ENCODE assay signal across 9 cellular contexts in the genomic region with DNA sequence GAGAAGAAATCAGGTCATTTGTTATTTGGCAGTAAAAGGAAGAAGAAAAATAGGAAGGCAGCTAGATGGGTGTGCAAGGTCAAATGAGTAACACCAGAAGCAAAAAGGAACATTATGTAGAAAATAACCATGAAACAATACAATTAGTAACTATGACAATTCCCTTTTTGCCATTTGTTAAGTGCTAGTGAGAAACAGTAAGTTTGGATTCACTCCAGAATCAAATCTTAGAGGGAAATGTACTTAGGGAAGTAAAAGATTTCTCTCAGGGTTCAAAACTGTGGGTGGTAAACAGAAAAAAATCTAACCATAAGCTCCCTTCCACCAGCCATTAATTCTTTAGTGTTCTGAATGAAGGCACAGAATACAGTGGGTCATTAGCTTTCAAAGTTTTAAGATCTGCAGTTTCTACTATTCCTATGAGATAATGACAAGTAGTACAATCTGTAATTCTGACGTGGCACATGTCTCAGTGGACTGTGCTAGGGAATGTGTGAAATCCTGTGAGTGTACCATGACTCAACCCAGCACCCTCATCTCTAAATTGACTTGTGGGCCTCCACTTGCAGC. TPM values are rescaled to one million over a fixed set of nuclear protein-coding genes. Genes with fewer than 3 reads are reported as not detected.
A peak's percentile ranks its signal among the peaks of the same experiment; 100 is the strongest.
DNase-seq lines count a peak whose midpoint lies in the region; ATAC-seq, FAIRE-seq and TF ChIP-seq lines count a peak whose summit lies in the region.
"Had no signal": no experiment of that assay in that cellular context is flagged by ENCODE, and none has a peak within 500 bp of the region (broad histone marks: within the 10 kb centered on the region; RNA-seq: fewer than 3 reads in every experiment).

No MANE protein-coding gene starts in this region.

- intact Hi-C loops in CD8-positive, alpha-beta T cell (cut with DNase I, micrococcal nuclease), result no loop called here

- peak overlapping the region; percentile 4 for H3K27ac Mint-ChIP-seq in CD8-positive, alpha-beta T cell

- H3K9me3 ChIP-seq in CD8-positive, alpha-beta T cell (ENCODE audit: low read length), result no peaks in the 10 kb centered on the region

- no peaks in the 10 kb centered on the region for H3K9me3 Mint-ChIP-seq in CD8-positive, alpha-beta T cell

- CTCF ChIA-PET in CD8-positive, alpha-beta T cell (lab: Charles Lee), result interaction anchor here (0.8 to 1.2 kb wide), 2 partner anchors 25 to 399 kb away, joined by 3 read pairs; no protein-coding TSS in a partner anchor

- H3K4me3 ChIP-seq in CD8-positive, alpha-beta T cell (ENCODE audit: low read depth, low read length), result no peak overlapping the region
- H3K4me3 ChIP-seq in bronchial epithelial cell (ENCODE audit: low read depth, low read length), result no peak overlapping the region

- peaks cover 31% of the 10 kb centered on the region for H3K4me1 ChIP-seq in CD8-positive, alpha-beta T cell (ENCODE audit: insufficient read depth, low read length)

- no peaks in the 10 kb centered on the region for H3K27me3 Mint-ChIP-seq in CD8-positive, alpha-beta T cell (ENCODE audit: low read depth)

- H3K27me3 ChIP-seq in CD8-positive, alpha-beta T cell (ENCODE audit: insufficient read depth, low read length), result no peaks in the 10 kb centered on the region
- no peaks in the 10 kb centered on the region for H3K27me3 ChIP-seq in bronchial epithelial cell (ENCODE audit: control insufficient read depth, insufficient read depth, low read length)

- no peak overlapping the region for H3K4me3 Mint-ChIP-seq in CD8-positive, alpha-beta T cell

- H3K36me3 ChIP-seq in CD8-positive, alpha-beta T cell (ENCODE audit: insufficient read depth, low read length), result no peaks in the 10 kb centered on the region
- no peaks in the 10 kb centered on the region for H3K36me3 ChIP-seq in bronchial epithelial cell (ENCODE audit: control insufficient read depth, insufficient read depth, low read length)

- no peak for DNase-seq in CD8-positive, alpha-beta T cell
- DNase-seq in bronchial epithelial cell (ENCODE audit: low read depth) (peak; percentile 98), myocyte (ENCODE audit: low read depth) (peak; percentile 53), RPMI8226 (no peak), NCI-H748 treated with DMSO at 0.1 percent for 48 hours (lab: John Stamatoyannopoulos, UW) (no peak), NCI-H345 (lab: John Stamatoyannopoulos, UW) (no peak)

- FAIRE-seq in bronchial epithelial cell (lab: Jason Lieb, UNC), result no peak
- FAIRE-seq: endometrium had no signal

- no peak for TF ChIP-seq CTCF in CD8-positive, alpha-beta T cell (IDR thresholded peaks at IDR 0.05)
- TF ChIP-seq CTCF in bronchial epithelial cell (IDR thresholded peaks at IDR 0.05; ENCODE audit: insufficient read depth, low read length, severe bottlenecking), result no peak

- H3K27ac ChIP-seq in CD8-positive, alpha-beta T cell (ENCODE audit: low read depth, low read length), result no peak overlapping the region

- ATAC-seq in CD8-positive, alpha-beta T cell, result peak; percentile 69
- ATAC-seq in HG03175 (IDR thresholded peaks at IDR 0.05; ENCODE audit: unreplicated experiment), result peak; percentile 58
- no peak for ATAC-seq in GM18861 (IDR thresholded peaks at IDR 0.05; ENCODE audit: unreplicated experiment)

- no peaks in the 10 kb centered on the region for H3K36me3 Mint-ChIP-seq in CD8-positive, alpha-beta T cell

- peaks cover 83% of the 10 kb centered on the region for H3K4me1 Mint-ChIP-seq in CD8-positive, alpha-beta T cell (ENCODE audit: low read depth)

- POLR2A ChIA-PET in CD8-positive, alpha-beta T cell (lab: Charles Lee), result interaction anchor here (1.0 to 1.1 kb wide), 2 partner anchors 14 to 403 kb away, joined by 3 read pairs; a partner anchor contains a TSS

RNA-seq across cellular contexts. Expression of a gene that starts 17.1 kb away (rescaled TPM):
- 10 to 100 TPM; 50.4 to 60.3 TPM for total RNA-seq in CD8-positive, alpha-beta T cell
- total RNA-seq in bronchial epithelial cell, result 31.1 and 38.3 TPM in 2 replicates
- 26.1 and 30.9 TPM in 2 replicates for total RNA-seq in myocyte
- polyA plus RNA-seq in myocyte (2012), result 18.0 TPM

RNA-seq across cellular contexts. Expression of a gene that starts 57.6 kb away (rescaled TPM):
- total RNA-seq in CD8-positive, alpha-beta T cell, result 10 to 100 TPM; 30.4 to 30.5 TPM
- total RNA-seq in bronchial epithelial cell (39.2 and 43.4 TPM in 2 replicates), myocyte (12.1 and 16.2 TPM in 2 replicates)
- polyA plus RNA-seq in myocyte (2012), result 20.8 TPM

Comparison
In these comparisons a context has a peak if more than half of its experiments do, and no peak if none do; other contexts are left out.
1. DNase-seq: peak in bronchial epithelial cell (single experiment) and myocyte (single experiment); none in CD8-positive, alpha-beta T cell (0 of 7), RPMI8226 (single experiment), NCI-H748 treated with DMSO at 0.1 percent for 48 hours (single experiment) and NCI-H345 (single experiment).